Comparison of ENCODE assay signal across 14 cellular contexts in genomic region chr1:229248821-229249817, GRCh38. TPM values are rescaled to one million over a fixed set of nuclear protein-coding genes. Genes with fewer than 3 reads are reported as not detected.
DNase-seq lines count a peak whose midpoint lies in the region; ATAC-seq lines count a peak whose summit lies in the region.
"Had no signal": no experiment of that assay in that cellular context is flagged by ENCODE, and none has a peak within 500 bp of the region (broad histone marks: within the 10 kb centered on the region; RNA-seq: fewer than 3 reads in every experiment).

No MANE protein-coding gene starts in this region.

- peaks cover 0 to 5% (median 3%) of the 10 kb centered on the region in 3 donors for H3K36me3 Mint-ChIP-seq in CD8-positive, alpha-beta memory T cell
- H3K36me3 Mint-ChIP-seq in activated T-helper 17 cell treated with anti-CD3 and anti-CD28 coated beads, Interleukin-2, amount 50 U/mL, for 72 hours (ENCODE audit: low read depth), result no peaks in the 10 kb centered on the region
- peaks cover 0 to 7% (median 5%) of the 10 kb centered on the region in 3 donors for H3K36me3 Mint-ChIP-seq in naive thymus-derived CD8-positive, alpha-beta T cell

- no peak overlapping the region for H3K4me3 Mint-ChIP-seq in CD8-positive, alpha-beta memory T cell
- no peak overlapping the region for H3K4me3 Mint-ChIP-seq in activated T-helper 17 cell treated with anti-CD3 and anti-CD28 coated beads, Interleukin-2, amount 50 U/mL, for 72 hours
- H3K4me3 Mint-ChIP-seq in naive thymus-derived CD8-positive, alpha-beta T cell, result peak overlapping the region in 8 of 10 donors; percentile 10 to 49 (median 40)
- H3K4me3 Mint-ChIP-seq: brain; natural killer cell treated with Interleukin-12 subunit alpha and Interleukin-12 subunit beta and Interleukin-15 and Interleukin-18, amount 100 ng/mL, for 72 hours had no signal

- H3K27ac ChIP-seq in CD8-positive, alpha-beta memory T cell (ENCODE audit: low read depth, low read length), result no peak overlapping the region
- H3K27ac ChIP-seq: left ventricle myocardium inferior had no signal

- no peak for ATAC-seq in activated T-helper 17 cell treated with anti-CD3 and anti-CD28 coated beads, Interleukin-2, amount 50 U/mL, for 72 hours (replicated peaks)
- no peak for ATAC-seq in naive thymus-derived CD8-positive, alpha-beta T cell
- ATAC-seq in GM18519 (IDR thresholded peaks at IDR 0.05; ENCODE audit: low FRiP score, unreplicated experiment), result no peak
- ATAC-seq: GM12878; natural killer cell treated with Interleukin-12 subunit alpha and Interleukin-12 subunit beta and Interleukin-15 and Interleukin-18, amount 100 ng/mL, for 72 hours had no signal

- H3K4me1 ChIP-seq in CD8-positive, alpha-beta memory T cell (ENCODE audit: insufficient read depth, low read length), result peaks cover 33% of the 10 kb centered on the region

- H3K9me3 Mint-ChIP-seq in CD8-positive, alpha-beta memory T cell, result peaks cover under 1 to 7% (median 7%) of the 10 kb centered on the region in 5 donors
- no peaks in the 10 kb centered on the region for H3K9me3 Mint-ChIP-seq in activated T-helper 17 cell treated with anti-CD3 and anti-CD28 coated beads, Interleukin-2, amount 50 U/mL, for 72 hours
- H3K9me3 Mint-ChIP-seq in naive thymus-derived CD8-positive, alpha-beta T cell, result peaks cover under 1 to 10% (median 4%) of the 10 kb centered on the region in 9 donors

- no peaks in the 10 kb centered on the region for H3K27me3 ChIP-seq in CD8-positive, alpha-beta memory T cell (ENCODE audit: insufficient read depth, low read length, poor library complexity, severe bottlenecking)

- H3K4me1 Mint-ChIP-seq in CD8-positive, alpha-beta memory T cell, result peaks cover 32 to 49% (median 45%) of the 10 kb centered on the region in 3 donors
- H3K4me1 Mint-ChIP-seq in activated T-helper 17 cell treated with anti-CD3 and anti-CD28 coated beads, Interleukin-2, amount 50 U/mL, for 72 hours, result peaks cover 35% of the 10 kb centered on the region
- peaks cover 39 to 57% (median 55%) of the 10 kb centered on the region in 4 donors for H3K4me1 Mint-ChIP-seq in naive thymus-derived CD8-positive, alpha-beta T cell

- in situ Hi-C loops in KBM-7 (cut with MboI; ENCODE audit: low pct_unique_long_range_greater_than_20kb, low sequenced_read_pairs), result no loop called here

- H3K36me3 ChIP-seq in CD8-positive, alpha-beta memory T cell (ENCODE audit: insufficient read depth, low read length), result no peaks in the 10 kb centered on the region
- H3K36me3 ChIP-seq: left ventricle myocardium inferior had no signal

- POLR2A ChIA-PET in CD8-positive, alpha-beta memory T cell (lab: Charles Lee), result no interaction called here
- POLR2A ChIA-PET in naive thymus-derived CD8-positive, alpha-beta T cell (lab: Charles Lee), result interaction anchor here (0.6 to 1.1 kb wide), 3 partner anchors 13 to 22 kb away, joined by 3 read pairs; no protein-coding TSS in a partner anchor

- CTCF ChIA-PET in CD8-positive, alpha-beta memory T cell (lab: Charles Lee), result interaction anchor here (1.1 kb wide), 1 partner anchor 21 kb away, joined by 3 read pairs; no protein-coding TSS in a partner anchor

- no peak overlapping the region for H3K4me3 ChIP-seq in CD8-positive, alpha-beta memory T cell (ENCODE audit: low read length)
- H3K4me3 ChIP-seq: GM12878, left ventricle myocardium inferior had no signal

- H3K27ac Mint-ChIP-seq in CD8-positive, alpha-beta memory T cell, result peak overlapping the region in 6 of 8 donors; percentile 7 to 77 (median 26)
- H3K27ac Mint-ChIP-seq in activated T-helper 17 cell treated with anti-CD3 and anti-CD28 coated beads, Interleukin-2, amount 50 U/mL, for 72 hours, result peak overlapping the region; percentile 31
- peak overlapping the region; percentile 60 to 98 (median 84) for H3K27ac Mint-ChIP-seq in naive thymus-derived CD8-positive, alpha-beta T cell
- H3K27ac Mint-ChIP-seq: brain; natural killer cell treated with Interleukin-12 subunit alpha and Interleukin-12 subunit beta and Interleukin-15 and Interleukin-18, amount 100 ng/mL, for 72 hours had no signal

- DNase-seq in CD8-positive, alpha-beta memory T cell, result no peak
- DNase-seq in KBM-7, result peak; percentile 42
- DNase-seq in naive thymus-derived CD8-positive, alpha-beta T cell, result no peak
- DNase-seq in NCI-H187 (lab: John Stamatoyannopoulos, UW), result no peak
- no peak for DNase-seq in NCI-H69 (lab: John Stamatoyannopoulos, UW)
- DNase-seq in 8988T, result no peak
- DNase-seq: glutamatergic neuron, left ventricle myocardium inferior, NCI-H2227 treated with DMSO at 0.1 percent for 48 hours had no signal

- H3K27me3 Mint-ChIP-seq in CD8-positive, alpha-beta memory T cell, result no peaks in the 10 kb centered on the region
- no peaks in the 10 kb centered on the region for H3K27me3 Mint-ChIP-seq in activated T-helper 17 cell treated with anti-CD3 and anti-CD28 coated beads, Interleukin-2, amount 50 U/mL, for 72 hours
- no peaks in the 10 kb centered on the region for H3K27me3 Mint-ChIP-seq in naive thymus-derived CD8-positive, alpha-beta T cell

- no peaks in the 10 kb centered on the region for H3K9me3 ChIP-seq in CD8-positive, alpha-beta memory T cell (ENCODE audit: low read length)

RNA-seq across cellular contexts. Expression of gene RAB4A, which starts 21.8 kb away (rescaled TPM):
- total RNA-seq in CD8-positive, alpha-beta memory T cell, result 10 to 100 TPM; 32.2 to 34.9 TPM
- polyA plus RNA-seq in CD8-positive, alpha-beta memory T cell, result 24.4 TPM
- total RNA-seq in activated T-helper 17 cell treated with anti-CD3 and anti-CD28 coated beads, Interleukin-2, amount 50 U/mL, for 72 hours, result 10 to 100 TPM; 35.2 to 36.6 TPM
- total RNA-seq in naive thymus-derived CD8-positive, alpha-beta T cell, result 10 to 100 TPM; 47.2 to 50.4 TPM
- 10 to 100 TPM; 16.8 to 22.4 (median 18.3) TPM for polyA plus RNA-seq in naive thymus-derived CD8-positive, alpha-beta T cell

Comparison
In these comparisons a context has a peak if more than half of its experiments do, and no peak if none do; other contexts are left out.
1. H3K27ac Mint-ChIP-seq: peak in every context shown above with its lines; median percentile 84 in naive thymus-derived CD8-positive, alpha-beta T cell; 31 in activated T-helper 17 cell treated with anti-CD3 and anti-CD28 coated beads, Interleukin-2, amount 50 U/mL, for 72 hours; 26 in CD8-positive, alpha-beta memory T cell.
2. H3K4me3 Mint-ChIP-seq: peak in naive thymus-derived CD8-positive, alpha-beta T cell (8 of 10); none in CD8-positive, alpha-beta memory T cell (0 of 7) and activated T-helper 17 cell treated with anti-CD3 and anti-CD28 coated beads, Interleukin-2, amount 50 U/mL, for 72 hours (single experiment).